33 cellular contexts compared by ENCODE assay signal in the genomic region with DNA sequence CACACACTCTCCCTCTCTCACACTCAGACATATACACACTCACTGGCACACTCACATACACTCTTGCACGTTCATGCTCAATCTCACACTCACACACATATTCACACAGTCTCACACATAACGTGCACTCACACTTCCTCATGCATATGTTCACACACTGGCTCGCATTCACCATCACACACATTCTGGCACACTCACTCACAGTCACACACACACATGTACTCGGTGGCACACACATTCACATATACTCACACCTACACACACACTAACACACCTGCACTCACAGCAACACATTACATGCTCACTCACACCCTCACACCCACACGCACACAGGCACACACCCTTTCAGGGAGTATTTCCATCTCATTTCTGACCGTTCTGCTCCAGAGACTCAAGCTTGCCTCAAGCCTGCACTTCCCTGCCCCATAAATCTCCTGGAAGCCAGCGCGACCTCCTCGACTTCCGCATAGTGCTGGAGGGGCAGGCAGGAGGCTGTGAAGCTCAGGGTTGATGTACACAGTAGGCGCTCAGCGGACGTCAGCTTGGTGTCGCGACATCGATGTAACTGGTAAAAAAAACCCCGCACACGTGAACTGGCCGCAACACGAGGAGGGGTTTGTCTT.
"Had no signal": no experiment of that assay in that cellular context is flagged by ENCODE, and none has a peak within 500 bp of the region (broad histone marks: within the 10 kb centered on the region; RNA-seq: fewer than 3 reads in every experiment).

No MANE protein-coding gene starts in this region.

- H3K4me3 Mint-ChIP-seq: activated CD4-positive, alpha-beta memory T cell treated with anti-CD3 and anti-CD28 coated beads for 36 hours; activated CD4-positive, alpha-beta T cell treated with anti-CD3 and anti-CD28 coated beads, Interleukin-2, amount 10 ng/mL, durations not matched to agents 24 days and 14 days; activated naive CD4-positive, alpha-beta T cell treated with anti-CD3 and anti-CD28 coated beads for 36 hours; activated naive CD8-positive, alpha-beta T cell treated with anti-CD3 and anti-CD28 coated beads, Interleukin-2, amount 10 ng/mL, durations not matched to agents 7 days and 5 days; activated T-helper 1 cell treated with anti-CD3 and anti-CD28 coated beads, Interleukin-12 subunit alpha, Interleukin-12 subunit beta, Interleukin-2, Interleukin-4 antibody, amounts not matched to agents 30 ng/mL and 10 ng/mL and 1 ng/mL, durations not matched to agents 14 hours and 24 hours and 36 hours; dendritic cell treated with granulocyte-macrophage colony-stimulating factor and Interleukin-4, amounts not matched to agents 40 ng/mL and 50 ng/mL, for 4 days; endodermal cell; stimulated activated naive B cell treated with anti-CD40 and anti-IgM and Interleukin-4, amounts not matched to agents 10 μg/mL and 1 μg/mL and 100 μg/mL, for 72 hours; T-helper 17 cell had no signal

- DNase-seq: activated CD4-positive, alpha-beta memory T cell treated with anti-CD3 and anti-CD28 coated beads for 36 hours; activated CD4-positive, alpha-beta T cell treated with anti-CD3 and anti-CD28 coated beads, Interleukin-2, amount 10 ng/mL, durations not matched to agents 24 days and 14 days; activated CD4-positive, CD25-positive, alpha-beta regulatory T cell treated with anti-CD3 and anti-CD28 coated beads, Interleukin-2, amount 50 U/mL, for 72 hours; activated CD8-positive, alpha-beta memory T cell treated with anti-CD3 and anti-CD28 coated beads, Interleukin-2, amount 50 U/mL, for 4 hours; activated effector memory CD4-positive, alpha-beta T cell treated with anti-CD3 and anti-CD28 coated beads, Interleukin-2, amount 50 U/mL, for 16 hours; activated naive CD4-positive, alpha-beta T cell treated with anti-CD3 and anti-CD28 coated beads for 36 hours; activated naive CD8-positive, alpha-beta T cell treated with anti-CD3 and anti-CD28 coated beads, Interleukin-2, amount 10 ng/mL, durations not matched to agents 7 days and 5 days; activated T-cell treated with anti-CD3 and anti-CD28 coated beads, Interleukin-2, amount 50 U/mL, for 1 hour; amygdala; central memory CD4-positive, alpha-beta T cell; endodermal cell; foreskin fibroblast; head of caudate nucleus; left lung; mucosa of descending colon; nucleus accumbens; pancreas; psoas muscle; stimulated activated CD4-positive, alpha-beta T cell treated with anti-CD3 and anti-CD28 coated beads, Interleukin-15, amount 100 ng/mL, for 24 hours; stimulated activated CD4-positive, alpha-beta T cell treated with anti-CD3 and anti-CD28 coated beads, Interleukin-2, amount 100 ng/mL, for 24 hours; stimulated activated naive B cell treated with anti-CD40 and anti-IgM and Interleukin-4, amounts not matched to agents 10 μg/mL and 1 μg/mL and 100 μg/mL, for 72 hours; T-helper 17 cell; T1000; tibial artery; upper lobe of right lung; WERI-Rb-1 had no signal

- H3K4me1 Mint-ChIP-seq: activated CD4-positive, alpha-beta T cell treated with anti-CD3 and anti-CD28 coated beads, Interleukin-2, amount 10 ng/mL, durations not matched to agents 24 days and 14 days; activated naive CD8-positive, alpha-beta T cell treated with anti-CD3 and anti-CD28 coated beads, Interleukin-2, amount 10 ng/mL, durations not matched to agents 7 days and 5 days; endodermal cell; nephron had no signal

- H3K27ac Mint-ChIP-seq: activated CD4-positive, alpha-beta memory T cell treated with anti-CD3 and anti-CD28 coated beads for 36 hours; activated CD4-positive, alpha-beta T cell treated with anti-CD3 and anti-CD28 coated beads, Interleukin-2, amount 10 ng/mL, durations not matched to agents 24 days and 14 days; activated naive CD4-positive, alpha-beta T cell treated with anti-CD3 and anti-CD28 coated beads for 36 hours; activated naive CD8-positive, alpha-beta T cell treated with anti-CD3 and anti-CD28 coated beads, Interleukin-2, amount 10 ng/mL, durations not matched to agents 7 days and 5 days; activated T-helper 1 cell treated with anti-CD3 and anti-CD28 coated beads, Interleukin-12 subunit alpha, Interleukin-12 subunit beta, Interleukin-2, Interleukin-4 antibody, amounts not matched to agents 30 ng/mL and 10 ng/mL and 1 ng/mL, durations not matched to agents 14 hours and 24 hours and 36 hours; dendritic cell treated with granulocyte-macrophage colony-stimulating factor and Interleukin-4, amounts not matched to agents 40 ng/mL and 50 ng/mL, for 4 days; endodermal cell; stimulated activated naive B cell treated with anti-CD40 and anti-IgM and Interleukin-4, amounts not matched to agents 10 μg/mL and 1 μg/mL and 100 μg/mL, for 72 hours; T-helper 17 cell had no signal

- ATAC-seq: esophagus mucosa; left lung; mucosa of descending colon; pancreas; psoas muscle; stimulated activated naive B cell treated with anti-CD40 and anti-IgM and Interleukin-4, amounts not matched to agents 10 μg/mL and 1 μg/mL and 100 μg/mL, for 72 hours; T-helper 17 cell; upper lobe of right lung had no signal

- FAIRE-seq: pancreas had no signal

- H3K36me3 Mint-ChIP-seq: activated CD4-positive, alpha-beta memory T cell treated with anti-CD3 and anti-CD28 coated beads for 36 hours; activated naive CD8-positive, alpha-beta T cell treated with anti-CD3 and anti-CD28 coated beads, Interleukin-2, amount 10 ng/mL, durations not matched to agents 7 days and 5 days; stimulated activated naive B cell treated with anti-CD40 and anti-IgM and Interleukin-4, amounts not matched to agents 10 μg/mL and 1 μg/mL and 100 μg/mL, for 72 hours had no signal

- H3K27me3 ChIP-seq: pancreas, right atrium auricular region had no signal

- H3K36me3 ChIP-seq: left lung, pancreas, right atrium auricular region, suprapubic skin, tibial artery, upper lobe of right lung, WERI-Rb-1 had no signal

- H3K4me3 ChIP-seq: left lung, lung, mucosa of descending colon, pancreas, psoas muscle, right atrium auricular region, suprapubic skin, tibial artery, upper lobe of right lung had no signal

- H3K9me3 Mint-ChIP-seq: activated CD4-positive, alpha-beta memory T cell treated with anti-CD3 and anti-CD28 coated beads for 36 hours; activated CD4-positive, alpha-beta T cell treated with anti-CD3 and anti-CD28 coated beads, Interleukin-2, amount 10 ng/mL, durations not matched to agents 24 days and 14 days; activated naive CD4-positive, alpha-beta T cell treated with anti-CD3 and anti-CD28 coated beads for 36 hours; activated naive CD8-positive, alpha-beta T cell treated with anti-CD3 and anti-CD28 coated beads, Interleukin-2, amount 10 ng/mL, durations not matched to agents 7 days and 5 days; activated T-helper 1 cell treated with anti-CD3 and anti-CD28 coated beads, Interleukin-12 subunit alpha, Interleukin-12 subunit beta, Interleukin-2, Interleukin-4 antibody, amounts not matched to agents 30 ng/mL and 10 ng/mL and 1 ng/mL, durations not matched to agents 14 hours and 24 hours and 36 hours; dendritic cell treated with granulocyte-macrophage colony-stimulating factor and Interleukin-4, amounts not matched to agents 40 ng/mL and 50 ng/mL, for 4 days; endodermal cell; nephron; stimulated activated naive B cell treated with anti-CD40 and anti-IgM and Interleukin-4, amounts not matched to agents 10 μg/mL and 1 μg/mL and 100 μg/mL, for 72 hours had no signal
